ENCODE assay signal across 8 cellular contexts in the genomic region with DNA sequence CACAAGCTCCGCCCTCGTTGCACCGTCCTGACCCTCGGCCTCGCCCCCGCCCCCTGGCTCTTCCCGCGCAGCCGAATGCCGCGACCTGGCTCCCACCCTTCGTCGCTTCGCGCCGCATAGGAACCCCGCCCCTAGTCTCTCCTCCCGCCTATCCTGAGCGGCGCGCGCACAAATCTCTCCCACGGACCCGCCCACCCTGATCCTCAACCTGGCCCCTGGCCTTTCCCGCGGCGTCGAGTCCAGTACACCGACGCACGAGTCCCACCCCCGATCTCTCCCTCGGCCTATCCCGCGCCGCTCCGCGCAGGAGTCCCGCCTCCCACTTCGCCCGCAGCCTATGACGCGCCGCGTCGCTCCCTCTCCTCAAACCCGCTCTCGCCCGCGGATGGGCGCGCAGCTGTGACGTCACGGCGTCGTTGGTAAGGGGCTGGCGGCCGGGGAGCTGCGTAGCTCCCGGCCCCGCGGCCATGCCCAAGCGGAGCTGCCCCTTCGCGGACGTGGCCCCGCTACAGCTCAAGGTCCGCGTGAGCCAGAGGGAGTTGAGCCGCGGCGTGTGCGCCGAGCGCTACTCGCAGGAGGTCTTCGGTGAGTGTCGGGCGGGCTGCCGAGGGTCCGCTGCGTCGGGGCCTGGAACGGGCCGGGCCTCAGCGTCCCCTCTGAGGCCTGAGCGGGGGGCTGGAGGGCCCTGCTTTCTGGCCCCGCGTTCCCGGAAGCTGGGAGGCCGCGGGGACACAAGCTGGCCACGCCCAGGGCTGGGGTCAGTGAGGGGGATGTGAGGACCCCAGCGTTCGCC. TPM values are rescaled to one million over a fixed set of nuclear protein-coding genes. Genes with fewer than 3 reads are reported as not detected.
DNase-seq lines count a peak whose midpoint lies in the region; ATAC-seq and TF ChIP-seq lines count a peak whose summit lies in the region.

A gene with protein sequence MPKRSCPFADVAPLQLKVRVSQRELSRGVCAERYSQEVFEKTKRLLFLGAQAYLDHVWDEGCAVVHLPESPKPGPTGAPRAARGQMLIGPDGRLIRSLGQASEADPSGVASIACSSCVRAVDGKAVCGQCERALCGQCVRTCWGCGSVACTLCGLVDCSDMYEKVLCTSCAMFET (plus strand): TSS at position 413 of the 793 bp plus-strand sequence. CDS start 55 bp downstream, at position 468.

- DNase-seq in Calu3 (peak; percentile 99), mesenteric fat pad (ENCODE audit: low spot score) (peak; percentile 100)
- DNase-seq in activated CD8-positive, alpha-beta memory T cell treated with anti-CD3 and anti-CD28 coated beads, Interleukin-2, amount 50 U/mL, for 4 hours = peak; percentile 100
- peak; percentile 98 for DNase-seq in stimulated activated CD8-positive, alpha-beta memory T cell treated with anti-CD3 and anti-CD28 coated beads, Interleukin-15, amount 100 ng/mL, for 24 hours (ENCODE audit: low read depth)

- intact Hi-C loops in Calu3 (cut with micrococcal nuclease; ENCODE audit: unreplicated experiment) = no loop called here

- H3K79me2 ChIP-seq in OCI-LY1 (ENCODE audit: insufficient read depth, low read length) = peaks cover 21% of the 10 kb centered on the region

- H3K4me3 Mint-ChIP-seq in Calu3 (ENCODE audit: low read depth, unreplicated experiment) = peak within 1 kb of the TSS; percentile 100

- no peaks in the 10 kb centered on the region for H3F3A ChIP-seq in OCI-LY1 (ENCODE audit: insufficient read depth, low read length)

- H3K9me2 ChIP-seq in OCI-LY1 (ENCODE audit: low read depth, low read length) = no peaks in the 10 kb centered on the region

- H3K4me3 ChIP-seq in HUES64 (ENCODE audit: low read length) (peak within 1 kb of the TSS; percentile 86), OCI-LY1 (ENCODE audit: low read depth, low read length, poor library complexity, severe bottlenecking) (peak within 1 kb of the TSS; percentile 87)

- TF ChIP-seq CTCF in Calu3 (IDR thresholded peaks at IDR 0.05; ENCODE audit: unreplicated experiment) (no peak), OCI-LY1 (IDR thresholded peaks at IDR 0.05; ENCODE audit: low read length) (no peak)

- BruUV-seq in Calu3 (replicated peaks; lab: Mats Ljungman, UMichigan) = no TSS peak

- peak within 1 kb of the TSS; percentile 81 for H3K4me2 ChIP-seq in OCI-LY1 (ENCODE audit: low read length)

- peaks cover 28% of the 10 kb centered on the region for H3K4me1 Mint-ChIP-seq in Calu3 (ENCODE audit: low read depth, unreplicated experiment)

- H4K20me1 ChIP-seq in OCI-LY1 (ENCODE audit: insufficient read depth, low read length) = no peaks in the 10 kb centered on the region

- H3K9me3 ChIP-seq in HUES64 (ENCODE audit: insufficient read depth, low read depth, low read length) (peaks cover 17% of the 10 kb centered on the region), OCI-LY1 (ENCODE audit: low read length) (peaks cover 7% of the 10 kb centered on the region; the same call in 1 of the 2 replicates)

- H3K27ac Mint-ChIP-seq in Calu3 (ENCODE audit: unreplicated experiment) = peak within 1 kb of the TSS; percentile 84

- peak; percentile 87 for ATAC-seq in GM21447 (IDR thresholded peaks at IDR 0.05; ENCODE audit: unreplicated experiment)

- H3K4me1 ChIP-seq in HUES64 (ENCODE audit: insufficient read depth, low read length) (peaks cover 5% of the 10 kb centered on the region; the same call in 1 of the 2 replicates), OCI-LY1 (ENCODE audit: insufficient read depth, low read length, severe bottlenecking) (peaks cover 46% of the 10 kb centered on the region)

- H3K36me3 Mint-ChIP-seq in Calu3 (ENCODE audit: insufficient read depth, unreplicated experiment) = peaks cover 27% of the 10 kb centered on the region

- H2AFZ ChIP-seq in OCI-LY1 (ENCODE audit: low read length) = peak within 1 kb of the TSS; percentile 60; the same call in 1 of the 2 replicates

- peaks cover 29% of the 10 kb centered on the region for H3K36me3 ChIP-seq in HUES64 (ENCODE audit: insufficient read depth, low read length)
- H3K36me3 ChIP-seq in OCI-LY1 (ENCODE audit: insufficient read depth, low read length) = peaks cover 30% of the 10 kb centered on the region

- H3K27me3 Mint-ChIP-seq in Calu3 (ENCODE audit: unreplicated experiment) = no peaks in the 10 kb centered on the region

- in situ Hi-C loops in endometrial microvascular endothelial cells (cut with HindIII; ENCODE audit: inconsistent ontology term, low pct_unique_long_range_greater_than_20kb, low sequenced_read_pairs) = no loop called here

- H3K9me3 Mint-ChIP-seq in Calu3 (ENCODE audit: low read depth, unreplicated experiment) = no peaks in the 10 kb centered on the region

- CTCF ChIA-PET in Calu3 (lab: Charles Lee) = interaction anchor here (0.7 to 1.4 kb wide), 6 partner anchors 16 to 737 kb away, joined by 3 to 7 read pairs (median 4); a partner anchor contains a TSS

- H3K27ac ChIP-seq in HUES64 (ENCODE audit: low read depth, low read length) (peak within 1 kb of the TSS; percentile 90), OCI-LY1 (ENCODE audit: low read depth, low read length, poor library complexity, severe bottlenecking) (peak within 1 kb of the TSS; percentile 83)

- peak within 1 kb of the TSS; percentile 97 for H3K9ac ChIP-seq in HUES64 (ENCODE audit: low read depth, low read length)
- H3K9ac ChIP-seq in OCI-LY1 (ENCODE audit: low read length) = peak within 1 kb of the TSS; percentile 96

- under 1% methylated on average over 95 of the region's 95 CpGs for WGBS in HUES64

- no peaks in the 10 kb centered on the region for H3K27me3 ChIP-seq in HUES64 (ENCODE audit: insufficient read depth, low read length)
- peaks cover 6% of the 10 kb centered on the region; the same call in 1 of the 2 replicates for H3K27me3 ChIP-seq in OCI-LY1 (ENCODE audit: insufficient read depth, low read length)

RNA-seq across cellular contexts. Expression of the gene that starts here (rescaled TPM):
- 72.3 and 73.3 TPM in 2 replicates for total RNA-seq in Calu3 (2022)
- 136 TPM for polyA plus RNA-seq in HUES64 (2013, experiment 1 of 2)
- polyA plus RNA-seq in HUES64 (2013, experiment 2 of 2) = 121 TPM
- 250 TPM for total RNA-seq in endometrial microvascular endothelial cells (ENCODE audit: inconsistent ontology term)
- 60.0 TPM for total RNA-seq in mesenteric fat pad

Comparison
In these comparisons a context has a peak if more than half of its experiments do, and no peak if none do; other contexts are left out.
1. Peak in every context shown above with its lines: DNase-seq, ATAC-seq, H3K4me3 ChIP-seq and H3K27ac ChIP-seq.